In genomic region chr7:150324366-150324961, GRCh38 we compare ENCODE assay signal across 9 cellular contexts. TPM values are rescaled to one million over a fixed set of nuclear protein-coding genes. Genes with fewer than 3 reads are reported as not detected.
DNase-seq lines count a peak whose midpoint lies in the region; ATAC-seq, FAIRE-seq and TF ChIP-seq lines count a peak whose summit lies in the region.
"Had no signal": no experiment of that assay in that cellular context is flagged by ENCODE, and none has a peak within 500 bp of the region (broad histone marks: within the 10 kb centered on the region; RNA-seq: fewer than 3 reads in every experiment).

No MANE protein-coding gene starts in this region.

- no peak overlapping the region for H2AFZ ChIP-seq in H1 (ENCODE audit: low read length)

- H2AK5ac ChIP-seq in H1 (ENCODE audit: low read depth, low read length), result no peak overlapping the region

- H3K27ac ChIP-seq in H1 (ENCODE audit: low read depth, low read length), result no peak overlapping the region; the same call in 1 of the 2 replicates
- peak overlapping the region; percentile 92 for H3K27ac ChIP-seq in neutrophil
- no peak overlapping the region for H3K27ac ChIP-seq in gastrocnemius medialis

- 62% methylated on average over 11 of the region's 12 CpGs; no CpG with 5 or more reads in 1 of the 2 experiments for WGBS in H1 (ENCODE audit: extremely low coverage in 1 of 2, insufficient coverage in 1 of 2, insufficient read length in 1 of 2, insufficient replicate concordance in 2 of 2, low coverage in 1 of 2, low lambda C conversion rate in 2 of 2, missing lambda C conversion rate in 1 of 2), 2 experiments

- H3K79me2 ChIP-seq in H1 (ENCODE audit: control insufficient read depth in 1 of 2, insufficient read depth in 2 of 2, low read length in 2 of 2), result peaks cover 0 to 15% of the 10 kb centered on the region in 2 experiments; a peak in 1 of 4 replicates

- in situ Hi-C loops in gastrocnemius medialis (cut with MboI; ENCODE audit: low sequenced_read_pairs in 4 of 4), result no loop called here

- no peak overlapping the region for H3K23ac ChIP-seq in H1 (ENCODE audit: insufficient read length)

- no peak for TF ChIP-seq EP300 in H1 (IDR thresholded peaks at IDR 0.05; ENCODE audit: borderline replicate concordance in 1 of 2, low read depth in 2 of 2, low read length in 2 of 2)

- no peak overlapping the region for H3K4ac ChIP-seq in H1 (replicated peaks; ENCODE audit: insufficient read length, low read depth, low read length)

- H3K23me2 ChIP-seq in H1 (ENCODE audit: low read depth, low read length), result 0 out of 2 replicates have a peak, but pooled peaks cover 1% of the 10 kb centered on the region

- H3K9me3 ChIP-seq in H1 (ENCODE audit: insufficient read depth in 2 of 2, low read depth in 1 of 2, low read length in 1 of 2), result no peaks in the 10 kb centered on the region
- H3K9me3 ChIP-seq in neutrophil, result no peaks in the 10 kb centered on the region
- H3K9me3 ChIP-seq in gastrocnemius medialis, result no peaks in the 10 kb centered on the region

- H2BK5ac ChIP-seq in H1 (ENCODE audit: low read depth, low read length), result 0 out of 2 replicates have a peak overlapping the region, but pooled peaks have one; percentile 6

- no peak for DNase-seq in GM12864 (ENCODE audit: low read depth)
- peak; percentile 63 for DNase-seq in NCI-H69 (lab: John Stamatoyannopoulos, UW)
- no peak for DNase-seq in H1 (ENCODE audit: low read depth in 1 of 2, low spot score in 2 of 2)
- no peak for DNase-seq in gastrocnemius medialis
- DNase-seq in GM19238 (ENCODE audit: insufficient read length, low spot score), result no peak
- DNase-seq in inferior parietal cortex (ENCODE audit: extremely low spot score), result no peak
- DNase-seq: activated gamma-delta T cell treated with Interleukin-2 at 50 U/mL for 16 hours had no signal

- peak overlapping the region; percentile 58 to 84 for H3K4me2 ChIP-seq in H1 (ENCODE audit: insufficient read depth in 1 of 2, low read depth in 2 of 2, low read length in 2 of 2)

- peak overlapping the region; percentile 11; the same call in 1 of the 2 replicates for H3K18ac ChIP-seq in H1 (ENCODE audit: extremely low read depth, low read length)

- TF ChIP-seq RAD21 in H1 (IDR thresholded peaks at IDR 0.05 in 1 of 2, conservative IDR thresholded peaks at IDR 0.05 in 1 of 2; ENCODE audit: low read depth in 2 of 2, low read length in 2 of 2), result no peak

- TF ChIP-seq CTCF in GM12864 (IDR thresholded peaks at IDR 0.05; ENCODE audit: low read depth, low read length, missing control alignments) (no peak), H1 (IDR thresholded peaks at IDR 0.05; ENCODE audit: control extremely low read depth in 1 of 3, insufficient read depth in 1 of 3, low read depth in 1 of 3, low read length in 3 of 3) (no peak), neutrophil (IDR thresholded peaks at IDR 0.05) (no peak), gastrocnemius medialis (IDR thresholded peaks at IDR 0.05 in 4 of 5, conservative IDR thresholded peaks at IDR 0.05 in 1 of 5) (no peak)

- no peak overlapping the region for H4K8ac ChIP-seq in H1 (ENCODE audit: extremely low read depth, insufficient read depth, low read length)

- no peak overlapping the region for H3K56ac ChIP-seq in H1 (replicated peaks; ENCODE audit: insufficient read length, low read depth, low read length)

- peak overlapping the region; percentile 31; the same call in 1 of the 2 replicates for H2BK15ac ChIP-seq in H1 (ENCODE audit: low read length)

- peak overlapping the region; percentile 60; the same call in 1 of the 2 replicates for H2BK12ac ChIP-seq in H1 (ENCODE audit: low read depth, low read length)

- H3K14ac ChIP-seq in H1 (ENCODE audit: insufficient read length), result no peak overlapping the region

- peaks cover 3 to 6% (median 6%) of the 10 kb centered on the region in 4 experiments; a peak in 4 of 8 replicates for H3K36me3 ChIP-seq in H1 (ENCODE audit: control insufficient read depth in 2 of 4, insufficient read depth in 4 of 4, low read length in 3 of 4)
- H3K36me3 ChIP-seq in neutrophil, result peaks cover 17% of the 10 kb centered on the region
- no peaks in the 10 kb centered on the region for H3K36me3 ChIP-seq in gastrocnemius medialis

- no peaks in the 10 kb centered on the region for H4K20me1 ChIP-seq in H1 (replicated peaks in 1 of 2; ENCODE audit: control insufficient read depth in 1 of 2, insufficient read depth in 2 of 2, low read length in 2 of 2)

- peak overlapping the region in 1 of 4 experiments; percentile 8; a peak in 1 of 7 replicates for H3K9ac ChIP-seq in H1 (replicated peaks in 1 of 4; ENCODE audit: extremely low read depth in 1 of 4, low read depth in 3 of 4, low read length in 3 of 4)

- H3K4me1 ChIP-seq in H1 (replicated peaks in 1 of 4; ENCODE audit: control insufficient read depth in 3 of 4, insufficient read depth in 4 of 4, low read length in 3 of 4) (peaks cover 16 to 21% (median 20%) of the 10 kb centered on the region in 4 experiments), neutrophil (ENCODE audit: control insufficient read depth in 1 of 2, insufficient read depth in 1 of 2, low read depth in 1 of 2, low read length in 1 of 2) (peaks cover 53 to 54% of the 10 kb centered on the region in 2 experiments), gastrocnemius medialis (peaks cover 4 to 7% of the 10 kb centered on the region in 2 donors)

- POLR2A ChIA-PET in H1 (lab: Charles Lee; ENCODE audit: partially characterized antibody), result interaction anchor here (0.6 to 2.8 kb wide), 4 partner anchors 11 to 97 kb away, joined by 3 to 12 read pairs (median 3); no protein-coding TSS in a partner anchor

- H3K27me3 ChIP-seq in H1 (replicated peaks in 1 of 4; ENCODE audit: control insufficient read depth in 3 of 4, extremely low read depth in 1 of 4, insufficient read depth in 3 of 4, low read length in 3 of 4) (peaks cover 0 to 2% (median 0%) of the 10 kb centered on the region in 4 experiments; a peak in 3 of 7 replicates), neutrophil (no peaks in the 10 kb centered on the region), gastrocnemius medialis (peaks cover 0 to 8% (median 7%) of the 10 kb centered on the region in 3 donors)

- no peak overlapping the region for H4K5ac ChIP-seq in H1 (ENCODE audit: insufficient read length, low read depth, low read length)

- CTCF ChIA-PET in H1 (lab: Charles Lee; ENCODE audit: partially characterized antibody), result interaction anchor here (0.8 to 1.6 kb wide), 2 partner anchors 10 to 41 kb away, joined by 3 to 5 read pairs; no protein-coding TSS in a partner anchor

- ATAC-seq in GM21825 (IDR thresholded peaks at IDR 0.05; ENCODE audit: unreplicated experiment), result no peak
- no peak for ATAC-seq in gastrocnemius medialis

- peak overlapping the region; percentile 54 for H4K91ac ChIP-seq in H1 (replicated peaks; ENCODE audit: insufficient read length, low read length)

- no peak for FAIRE-seq in H1 (lab: Jason Lieb, UNC)

- no peak for TF ChIP-seq POLR2A in H1 (IDR thresholded peaks at IDR 0.05; ENCODE audit: control extremely low read depth in 1 of 2, low read depth in 2 of 2, low read length in 2 of 2)
- no peak for TF ChIP-seq POLR2A in gastrocnemius medialis (IDR thresholded peaks at IDR 0.05)

- no peak overlapping the region for H2BK20ac ChIP-seq in H1 (ENCODE audit: low read length)

- H3K4me3 ChIP-seq in GM12864 (ENCODE audit: low read depth, low read length) (peak overlapping the region; percentile 91), H1 (ENCODE audit: extremely low read depth in 1 of 4, insufficient read depth in 2 of 4, low read depth in 3 of 4, low read length in 4 of 4) (peak overlapping the region; percentile 55 to 61 (median 56); a peak in 7 of 8 replicates), neutrophil (ENCODE audit: low read depth in 1 of 2, low read length in 1 of 2) (peak overlapping the region; percentile 89 to 90), gastrocnemius medialis (no peak overlapping the region)

- intact Hi-C loops in gastrocnemius medialis (cut with DNase I; ENCODE audit: low total_unique reads), result no loop called here

- H3K79me1 ChIP-seq in H1 (ENCODE audit: low read depth, low read length), result peaks cover 2% of the 10 kb centered on the region; the same call in 1 of the 2 replicates

- no peak overlapping the region for H2BK120ac ChIP-seq in H1 (replicated peaks; ENCODE audit: low read depth, low read length)

RNA-seq across cellular contexts. Expression of gene ACTR3C, which starts 1.1 kb away (rescaled TPM):
- 0.84 TPM in 1 of 2 replicates, not detected in the other for total RNA-seq in H1 (2021; fragmentation: NEBNext Ultra II Directional; extraction: Animal tissue kit (Norgen Biotek cat#: 25700))
- polyA plus RNA-seq in H1 (2011; rRNA removed), result 0.78 and 1.5 TPM in 2 replicates
- 1.3 TPM for polyA plus RNA-seq in H1 (2011; cell fraction: cytosol; rRNA removed)
- polyA plus RNA-seq in H1 (2011; cell fraction: nucleus; rRNA removed), result 1.6 TPM
- polyA plus RNA-seq in H1 (2012, experiment 1 of 2), result 0.98 to 2.0 TPM (median 1.4 TPM) in 4 replicates
- polyA plus RNA-seq in H1 (2012, experiment 2 of 2), result 0.75 TPM
- polyA plus RNA-seq in H1 (2013, experiment 1 of 2), result not detected
- polyA plus RNA-seq in H1 (2013, experiment 2 of 2), result 0.07 TPM
- 2.5 and 6.1 TPM in 2 replicates for polyA minus RNA-seq in H1 (2011; rRNA and poly(A)+ RNA removed)
- polyA minus RNA-seq in H1 (2011; cell fraction: cytosol; rRNA and poly(A)+ RNA removed), result 1.9 TPM
- 15.5 TPM for polyA minus RNA-seq in H1 (2011; cell fraction: nucleus; rRNA and poly(A)+ RNA removed)
- 1 to 10 TPM in 2 of 4 donors, under 1 TPM in 1, not detected in 1; 0.27 to 2.7 (median 1.1) TPM for total RNA-seq in gastrocnemius medialis

RNA-seq across cellular contexts. Expression of gene LRRC61, which starts 1.3 kb away (rescaled TPM):
- total RNA-seq in H1 (2021; fragmentation: NEBNext Ultra II Directional; extraction: Animal tissue kit (Norgen Biotek cat#: 25700)), result 0.73 and 1.0 TPM in 2 replicates
- polyA plus RNA-seq in H1 (2011; rRNA removed), result 44.8 and 72.4 TPM in 2 replicates
- 40.2 TPM for polyA plus RNA-seq in H1 (2011; cell fraction: cytosol; rRNA removed)
- 36.1 TPM for polyA plus RNA-seq in H1 (2011; cell fraction: nucleus; rRNA removed)
- polyA plus RNA-seq in H1 (2012, experiment 1 of 2), result 12.3 to 27.6 TPM (median 25.8 TPM) in 4 replicates
- polyA plus RNA-seq in H1 (2012, experiment 2 of 2), result 31.8 TPM
- polyA plus RNA-seq in H1 (2013, experiment 1 of 2), result 0.34 TPM
- 0.42 TPM for polyA plus RNA-seq in H1 (2013, experiment 2 of 2)
- polyA minus RNA-seq in H1 (2011; rRNA and poly(A)+ RNA removed), result 14.4 and 19.1 TPM in 2 replicates
- 27.4 TPM for polyA minus RNA-seq in H1 (2011; cell fraction: cytosol; rRNA and poly(A)+ RNA removed)
- polyA minus RNA-seq in H1 (2011; cell fraction: nucleus; rRNA and poly(A)+ RNA removed), result 16.0 TPM
- total RNA-seq in gastrocnemius medialis, result 1 to 10 TPM in 3 of 4 donors, under 1 TPM in 1; 0.62 to 6.8 (median 1.9) TPM

RNA-seq across cellular contexts. Expression of gene RARRES2, which starts 17.0 kb away (rescaled TPM):
- 254 and 264 TPM in 2 replicates for total RNA-seq in H1 (2021; fragmentation: NEBNext Ultra II Directional; extraction: Animal tissue kit (Norgen Biotek cat#: 25700))
- 441 and 483 TPM in 2 replicates for polyA plus RNA-seq in H1 (2011; rRNA removed)
- 569 TPM for polyA plus RNA-seq in H1 (2011; cell fraction: cytosol; rRNA removed)
- 327 TPM for polyA plus RNA-seq in H1 (2011; cell fraction: nucleus; rRNA removed)
- 326 to 515 TPM (median 467 TPM) in 4 replicates for polyA plus RNA-seq in H1 (2012, experiment 1 of 2)
- polyA plus RNA-seq in H1 (2012, experiment 2 of 2), result 519 TPM
- 191 TPM for polyA plus RNA-seq in H1 (2013, experiment 1 of 2)
- 244 TPM for polyA plus RNA-seq in H1 (2013, experiment 2 of 2)
- polyA minus RNA-seq in H1 (2011; rRNA and poly(A)+ RNA removed), result 29.0 and 37.7 TPM in 2 replicates
- 63.9 TPM for polyA minus RNA-seq in H1 (2011; cell fraction: cytosol; rRNA and poly(A)+ RNA removed)
- polyA minus RNA-seq in H1 (2011; cell fraction: nucleus; rRNA and poly(A)+ RNA removed), result 52.1 TPM
- total RNA-seq in gastrocnemius medialis, result 10 to 100 TPM in 1 of 4 donors, 1 to 10 TPM in 3; 4.7 to 14.3 (median 6.5) TPM

RNA-seq across cellular contexts. Expression of gene REPIN1, which starts 44.2 kb away (rescaled TPM):
- total RNA-seq in H1 (2021; fragmentation: NEBNext Ultra II Directional; extraction: Animal tissue kit (Norgen Biotek cat#: 25700)), result 125 and 130 TPM in 2 replicates
- 98.6 and 147 TPM in 2 replicates for polyA plus RNA-seq in H1 (2011; rRNA removed)
- 110 TPM for polyA plus RNA-seq in H1 (2011; cell fraction: cytosol; rRNA removed)
- polyA plus RNA-seq in H1 (2011; cell fraction: nucleus; rRNA removed), result 159 TPM
- 81.6 to 105 TPM (median 96.5 TPM) in 4 replicates for polyA plus RNA-seq in H1 (2012, experiment 1 of 2)
- 86.7 TPM for polyA plus RNA-seq in H1 (2012, experiment 2 of 2)
- 78.2 TPM for polyA plus RNA-seq in H1 (2013, experiment 1 of 2)
- polyA plus RNA-seq in H1 (2013, experiment 2 of 2), result 74.4 TPM
- 39.8 and 47.5 TPM in 2 replicates for polyA minus RNA-seq in H1 (2011; rRNA and poly(A)+ RNA removed)
- 55.6 TPM for polyA minus RNA-seq in H1 (2011; cell fraction: cytosol; rRNA and poly(A)+ RNA removed)
- 72.6 TPM for polyA minus RNA-seq in H1 (2011; cell fraction: nucleus; rRNA and poly(A)+ RNA removed)
- 100 to 1,000 TPM; 115 to 332 (median 159) TPM for total RNA-seq in gastrocnemius medialis

RNA-seq across cellular contexts. Expression of gene ZNF775, which starts 54.7 kb away (rescaled TPM):
- 21.5 and 24.9 TPM in 2 replicates for total RNA-seq in H1 (2021; fragmentation: NEBNext Ultra II Directional; extraction: Animal tissue kit (Norgen Biotek cat#: 25700))
- polyA plus RNA-seq in H1 (2011; rRNA removed), result 13.6 and 22.5 TPM in 2 replicates
- polyA plus RNA-seq in H1 (2011; cell fraction: cytosol; rRNA removed), result 23.8 TPM
- 26.9 TPM for polyA plus RNA-seq in H1 (2011; cell fraction: nucleus; rRNA removed)
- 12.3 to 21.8 TPM (median 20.3 TPM) in 4 replicates for polyA plus RNA-seq in H1 (2012, experiment 1 of 2)
- polyA plus RNA-seq in H1 (2012, experiment 2 of 2), result 13.0 TPM
- 9.1 TPM for polyA plus RNA-seq in H1 (2013, experiment 1 of 2)
- polyA plus RNA-seq in H1 (2013, experiment 2 of 2), result 8.5 TPM
- 2.5 and 2.9 TPM in 2 replicates for polyA minus RNA-seq in H1 (2011; rRNA and poly(A)+ RNA removed)
- 21.4 TPM for polyA minus RNA-seq in H1 (2011; cell fraction: cytosol; rRNA and poly(A)+ RNA removed)
- 15.7 TPM for polyA minus RNA-seq in H1 (2011; cell fraction: nucleus; rRNA and poly(A)+ RNA removed)
- total RNA-seq in gastrocnemius medialis, result 1 to 10 TPM; 3.1 to 7.5 (median 3.3) TPM

Comparison
In these comparisons a context has a peak if more than half of its experiments do, and no peak if none do; other contexts are left out.
1. H3K4me3 ChIP-seq: peak in GM12864 (single experiment), H1 (4 of 4) and neutrophil (2 of 2); none in gastrocnemius medialis (0 of 4).
2. RNA of gene RARRES2, which starts 17.0 kb away (total RNA-seq): 254 to 264 TPM in H1; 4.7 to 14.3 TPM in gastrocnemius medialis; every median in the first group is over 10 times any median in the second.